In genomic region chr6:10557886-10558285, GRCh38 we compare ENCODE assay signal across 1 cellular context.
TF ChIP-seq lines count a peak whose summit lies in the region.

No MANE protein-coding gene starts in this region.

TF ChIP-seq in WTC11, 78 proteins besides CTCF, POLR2A, EP300 and RAD21 (continued from another document):
- no peak for TF ChIP-seq ARID4B (CRISPR knock-in tag; IDR thresholded peaks at IDR 0.05; ENCODE audit: borderline replicate concordance)
TF ChIP-seq in WTC11: peak in this region for 0.
